Comparison of ENCODE assay signal across 1 cellular context in genomic region chr17:39668141-39668924, GRCh38.
TF ChIP-seq lines count a peak whose summit lies in the region.

PNMT (plus strand) TSS chr17:39668453; CDS start chr17:39668476, 23 bp downstream.

TF ChIP-seq in HepG2, 621 proteins besides CTCF, POLR2A, EP300 and RAD21 (continued from another document and continues in another):
- TF ChIP-seq MYNN (CRISPR knock-in tag; IDR thresholded peaks at IDR 0.05; ENCODE audit: low read depth) (peak; percentile 84; the same call in 1 of the 2 replicates), SYNCRIP (IDR thresholded peaks at IDR 0.05; ENCODE audit: insufficient read depth, low read depth, low read length) (no peak), ZNF567 (CRISPR knock-in tag; IDR thresholded peaks at IDR 0.05; ENCODE audit: borderline replicate concordance) (peak; percentile 66; the same call in 1 of the 2 replicates), ZSCAN22 (CRISPR knock-in tag; IDR thresholded peaks at IDR 0.05) (0 out of 2 replicates have a peak, but pooled peaks have one; percentile 46), ONECUT2 (CRISPR knock-in tag; IDR thresholded peaks at IDR 0.05) (no peak), SP5 (CRISPR knock-in tag; IDR thresholded peaks at IDR 0.05; ENCODE audit: borderline replicate concordance, low read depth) (no peak), ZNF713 (CRISPR knock-in tag; IDR thresholded peaks at IDR 0.05) (peak; percentile 85; the same call in 1 of the 2 replicates), RFXANK (CRISPR knock-in tag; IDR thresholded peaks at IDR 0.05) (no peak), ZC3H4 (CRISPR knock-in tag; IDR thresholded peaks at IDR 0.05; ENCODE audit: borderline replicate concordance) (no peak), BRCA1 (CRISPR knock-in tag; IDR thresholded peaks at IDR 0.05) (no peak), ZNF468 (CRISPR knock-in tag; IDR thresholded peaks at IDR 0.05) (0 out of 2 replicates have a peak, but pooled peaks have one; percentile 24), AKAP8 (CRISPR knock-in tag; IDR thresholded peaks at IDR 0.05) (peak; percentile 58; the same call in 1 of the 2 replicates), NR2F2 (IDR thresholded peaks at IDR 0.05; ENCODE audit: borderline replicate concordance, low read depth) (no peak), ZNF800 (CRISPR knock-in tag; IDR thresholded peaks at IDR 0.05) (peak; percentile 93; the same call in 1 of the 2 replicates), ZNF609 (CRISPR knock-in tag; IDR thresholded peaks at IDR 0.05; ENCODE audit: borderline replicate concordance) (0 out of 2 replicates have a peak, but pooled peaks have one; percentile 42), ELF3 (CRISPR knock-in tag; IDR thresholded peaks at IDR 0.05) (peak; percentile 60; the same call in 1 of the 2 replicates), NFYC (CRISPR knock-in tag; IDR thresholded peaks at IDR 0.05) (peak; percentile 37; the same call in 1 of the 2 replicates), SSRP1 (CRISPR knock-in tag; IDR thresholded peaks at IDR 0.05) (0 out of 2 replicates have a peak, but pooled peaks have one; percentile 66), SAFB2 (CRISPR knock-in tag; IDR thresholded peaks at IDR 0.05; ENCODE audit: borderline replicate concordance, low read depth) (peak; percentile 80; the same call in 1 of the 2 replicates), FOXJ3 (CRISPR knock-in tag; IDR thresholded peaks at IDR 0.05; ENCODE audit: borderline replicate concordance) (no peak), E2F1 (CRISPR knock-in tag; IDR thresholded peaks at IDR 0.05) (no peak), PLRG1 (conservative IDR thresholded peaks at IDR 0.05) (no peak), USF2 (IDR thresholded peaks at IDR 0.05; ENCODE audit: low read depth, low read length) (no peak), USF2 (CRISPR knock-in tag; IDR thresholded peaks at IDR 0.05; ENCODE audit: borderline replicate concordance) (no peak), ATF5 (CRISPR knock-in tag; IDR thresholded peaks at IDR 0.05; ENCODE audit: low read depth) (0 out of 2 replicates have a peak, but pooled peaks have one; percentile 35), TCF7L2 (IDR thresholded peaks at IDR 0.05; ENCODE audit: low read depth, low read length) (no peak), ZNF780A (CRISPR knock-in tag; IDR thresholded peaks at IDR 0.05) (no peak), ZNF570 (CRISPR knock-in tag; IDR thresholded peaks at IDR 0.05; ENCODE audit: borderline replicate concordance) (no peak), ZFX (CRISPR knock-in tag; IDR thresholded peaks at IDR 0.05; ENCODE audit: low read depth) (peak; percentile 97), KDM4B (CRISPR knock-in tag; IDR thresholded peaks at IDR 0.05) (no peak), PRDM4 (CRISPR knock-in tag; IDR thresholded peaks at IDR 0.05; ENCODE audit: borderline replicate concordance) (no peak), REL (CRISPR knock-in tag; conservative IDR thresholded peaks at IDR 0.05) (no peak), PCBP2 (optimal IDR thresholded peaks at IDR 0.05; ENCODE audit: low read depth, low read length, poor library complexity, severe bottlenecking) (no peak), KLF16 (CRISPR knock-in tag; IDR thresholded peaks at IDR 0.05) (peak in 1 of 2 experiments; percentile 80; a peak in 1 of 4 replicates), ZBTB21 (CRISPR knock-in tag; IDR thresholded peaks at IDR 0.05) (no peak), ZNF230 (CRISPR knock-in tag; IDR thresholded peaks at IDR 0.05) (peak; percentile 84; the same call in 1 of the 2 replicates), RBM39 (IDR thresholded peaks at IDR 0.05; ENCODE audit: low read depth, low read length, poor library complexity, severe bottlenecking) (peak; percentile 72), HBP1 (CRISPR knock-in tag; IDR thresholded peaks at IDR 0.05; ENCODE audit: low read depth) (peak; percentile 84), ZNF24 (IDR thresholded peaks at IDR 0.05) (no peak), ZBTB4 (CRISPR knock-in tag; IDR thresholded peaks at IDR 0.05; ENCODE audit: borderline replicate concordance) (peak; percentile 62; the same call in 1 of the 2 replicates), ATAD3A (CRISPR knock-in tag; IDR thresholded peaks at IDR 0.05) (no peak), ZNF577 (CRISPR knock-in tag; IDR thresholded peaks at IDR 0.05; ENCODE audit: borderline replicate concordance, low read depth) (no peak), ZFP36 (IDR thresholded peaks at IDR 0.05; ENCODE audit: borderline replicate concordance, low read depth, low read length, partially characterized antibody) (no peak), MEIS2 (CRISPR knock-in tag; IDR thresholded peaks at IDR 0.05) (peak; percentile 79; the same call in 1 of the 2 replicates), TFAP4 (IDR thresholded peaks at IDR 0.05; ENCODE audit: borderline replicate concordance, low read depth) (no peak)
